Comparison of ENCODE assay signal across 18 cellular contexts in the genomic region with DNA sequence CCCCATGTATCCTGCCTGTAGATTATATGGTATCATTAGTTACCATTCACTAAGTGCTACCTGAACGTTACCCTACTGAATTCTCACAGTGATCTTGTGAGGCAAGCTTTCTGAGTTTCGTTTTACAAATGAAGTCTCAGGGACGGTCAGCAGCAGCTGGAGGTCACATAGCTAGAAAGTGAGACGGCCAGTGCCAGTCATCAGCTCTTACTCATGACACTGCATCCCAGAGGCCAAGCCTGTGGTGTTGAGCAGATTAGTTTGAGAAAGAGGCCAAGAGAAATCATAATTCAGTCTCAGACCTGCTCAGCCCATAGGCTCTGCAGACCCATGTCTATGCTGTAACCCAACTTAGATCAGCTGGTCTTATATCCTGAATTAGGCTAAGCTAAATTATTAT.
"Had no signal": no experiment of that assay in that cellular context is flagged by ENCODE, and none has a peak within 500 bp of the region (broad histone marks: within the 10 kb centered on the region; RNA-seq: fewer than 3 reads in every experiment).

No MANE protein-coding gene starts in this region.

- H3K4me1 ChIP-seq: prostate gland, right lobe of liver, stomach had no signal

- FAIRE-seq: TTC549 had no signal

- H3K9me3 ChIP-seq: neutrophil, prostate gland, right lobe of liver, stomach, thoracic aorta had no signal

- ATAC-seq: activated naive CD4-positive, alpha-beta T cell treated with anti-CD3 and anti-CD28 coated beads, Interleukin-2, amount 50 U/mL, for 72 hours; naive thymus-derived CD8-positive, alpha-beta T cell; right lobe of liver; T-helper 17 cell had no signal

- H3K27me3 ChIP-seq: right lobe of liver, stomach had no signal

- DNase-seq: activated CD4-positive, alpha-beta T cell treated with anti-CD3 and anti-CD28 coated beads, Interleukin-2, amount 10 ng/mL, durations not matched to agents 7 days and 5 days; activated CD4-positive, CD25-positive, alpha-beta regulatory T cell; activated effector memory CD4-positive, alpha-beta T cell treated with Interleukin-2 at 50 U/mL for 16 hours; activated T-cell treated with anti-CD3 and anti-CD28 coated beads, Interleukin-2, amount 50 U/mL, for 1 hour; endodermal cell; hypothalamus; left cardiac atrium; naive thymus-derived CD8-positive, alpha-beta T cell; right lobe of liver; stimulated activated CD4-positive, alpha-beta T cell treated with anti-CD3 and anti-CD28 coated beads, Interleukin-12 subunit alpha, Interleukin-12 subunit beta, amount 100 ng/mL, for 4 hours; stomach; T-helper 17 cell had no signal

- H3K4me3 ChIP-seq: lung, prostate gland, right lobe of liver, stomach, thoracic aorta had no signal

- H3K36me3 ChIP-seq: neutrophil, prostate gland, right lobe of liver, stomach, thoracic aorta had no signal

- H3K27ac ChIP-seq: neutrophil, prostate gland, right lobe of liver, stomach, thoracic aorta had no signal
